19 cellular contexts compared by ENCODE assay signal in the genomic region with DNA sequence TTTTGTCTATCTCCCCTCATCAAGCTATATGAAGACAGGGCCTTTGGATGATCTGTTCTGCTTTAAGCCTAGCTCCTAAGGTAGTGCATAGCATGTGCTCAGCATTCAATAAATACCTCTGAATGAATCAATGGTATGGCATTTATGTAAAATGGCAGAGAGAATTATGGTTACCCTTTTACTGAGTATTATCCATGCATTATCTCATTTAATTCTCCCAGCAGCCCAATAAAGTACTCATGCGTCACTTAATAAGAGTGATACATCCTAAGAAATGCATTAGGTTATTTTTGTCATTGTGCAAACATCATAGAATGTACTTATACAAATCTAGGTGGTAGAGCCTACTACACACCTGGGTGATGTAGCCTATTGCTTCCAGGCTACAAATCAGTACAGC.
DNase-seq lines count a peak whose midpoint lies in the region; ATAC-seq and TF ChIP-seq lines count a peak whose summit lies in the region.
"Had no signal": no experiment of that assay in that cellular context is flagged by ENCODE, and none has a peak within 500 bp of the region (broad histone marks: within the 10 kb centered on the region; RNA-seq: fewer than 3 reads in every experiment).

No MANE protein-coding gene starts in this region.

- POLR2A ChIA-PET in HCT116 (lab: Charles Lee) (no interaction called here), Panc1 (lab: Charles Lee) (no interaction called here)
- POLR2A ChIA-PET in activated CD8-positive, alpha-beta T cell treated with anti-CD3 and anti-CD28 coated beads for 36 hours (lab: Charles Lee) = no interaction called here

- H3K79me1 ChIP-seq in mesendoderm (ENCODE audit: low read length) = no peaks in the 10 kb centered on the region

- no peak overlapping the region for H3K18ac ChIP-seq in mesendoderm (ENCODE audit: low read length)

- in situ Hi-C loops in Panc1 (cut with HindIII; ENCODE audit: low pct_unique_long_range_greater_than_20kb, low sequenced_read_pairs) = no loop called here

- no peak overlapping the region for H3K4ac ChIP-seq in mesendoderm (ENCODE audit: low read depth, low read length)

- no peaks in the 10 kb centered on the region for H3K27me3 Mint-ChIP-seq in activated CD8-positive, alpha-beta T cell treated with anti-CD3 and anti-CD28 coated beads for 36 hours
- H3K27me3 Mint-ChIP-seq in HFFc6 (ENCODE audit: insufficient read depth) = peaks cover 12% of the 10 kb centered on the region
- H3K27me3 Mint-ChIP-seq: CD4-positive, alpha-beta T cell; CD8-positive, alpha-beta memory T cell had no signal

- H4K8ac ChIP-seq in mesendoderm (ENCODE audit: low read depth, low read length) = no peak overlapping the region

- H3K56ac ChIP-seq in mesendoderm (ENCODE audit: low read length) = no peak overlapping the region

- H3K9me2 ChIP-seq in HCT116 (ENCODE audit: insufficient read depth) = no peaks in the 10 kb centered on the region

- no peak overlapping the region for H3K23ac ChIP-seq in mesendoderm (ENCODE audit: low read length)

- H3K27ac Mint-ChIP-seq in activated CD8-positive, alpha-beta T cell treated with anti-CD3 and anti-CD28 coated beads for 36 hours = no peak overlapping the region
- H3K27ac Mint-ChIP-seq in HFFc6 = no peak overlapping the region
- H3K27ac Mint-ChIP-seq: CD14-positive monocyte; CD4-positive, alpha-beta T cell; CD8-positive, alpha-beta memory T cell; GM23338 had no signal

- H3K9ac ChIP-seq in HCT116 (ENCODE audit: low read length) (no peak overlapping the region), mesendoderm (ENCODE audit: low read length) (no peak overlapping the region)
- H3K9ac ChIP-seq: BLaER1 treated with 17β-estradiol and CSF1 and Interleukin-3, amounts not matched to agents 10 nM and 100 nM had no signal

- H3K4me1 ChIP-seq in HCT116 (ENCODE audit: control insufficient read depth in 1 of 2, insufficient read depth in 2 of 2, low read length in 2 of 2) = peaks cover 0 to 18% of the 10 kb centered on the region in 2 experiments; a peak in 1 of 4 replicates
- H3K4me1 ChIP-seq in Panc1 (ENCODE audit: control insufficient read depth, insufficient read depth, low read length) = no peaks in the 10 kb centered on the region
- H3K4me1 ChIP-seq in foreskin keratinocyte = no peaks in the 10 kb centered on the region
- no peaks in the 10 kb centered on the region for H3K4me1 ChIP-seq in mesendoderm (ENCODE audit: control insufficient read depth, low read depth, low read length)
- H3K4me1 ChIP-seq: BE2C had no signal

- no peaks in the 10 kb centered on the region for H3K4me1 Mint-ChIP-seq in activated CD8-positive, alpha-beta T cell treated with anti-CD3 and anti-CD28 coated beads for 36 hours (ENCODE audit: low read depth)
- peaks cover 7% of the 10 kb centered on the region for H3K4me1 Mint-ChIP-seq in HFFc6 (ENCODE audit: low read depth)
- H3K4me1 Mint-ChIP-seq: CD14-positive monocyte; CD8-positive, alpha-beta memory T cell had no signal

- no peak overlapping the region for H4K5ac ChIP-seq in mesendoderm (ENCODE audit: low read length)

- CTCF ChIA-PET in HCT116 (lab: Charles Lee) = no interaction called here
- CTCF ChIA-PET in Panc1 (lab: Charles Lee) = interaction anchor here (1.1 kb wide), 1 partner anchor 158 kb away, joined by 4 read pairs; no protein-coding TSS in a partner anchor
- CTCF ChIA-PET in activated CD8-positive, alpha-beta T cell treated with anti-CD3 and anti-CD28 coated beads for 36 hours (lab: Charles Lee) = no interaction called here

- H3K9me3 ChIP-seq in HCT116 (ENCODE audit: control insufficient read depth in 1 of 2, insufficient read depth in 1 of 2, low read depth in 1 of 2, low read length in 2 of 2) (no peaks in the 10 kb centered on the region), Panc1 (ENCODE audit: control insufficient read depth, insufficient read depth, low read depth, low read length) (no peaks in the 10 kb centered on the region)
- H3K9me3 ChIP-seq: BE2C had no signal

- no peak for TF ChIP-seq RAD21 in HCT116 (IDR thresholded peaks at IDR 0.05; ENCODE audit: low read depth)

- H3K79me2 ChIP-seq in HCT116 (ENCODE audit: insufficient read depth, low read length) (no peaks in the 10 kb centered on the region), mesendoderm (ENCODE audit: control insufficient read depth, insufficient read depth, low read length) (no peaks in the 10 kb centered on the region)

- no peaks in the 10 kb centered on the region for H3K36me3 Mint-ChIP-seq in activated CD8-positive, alpha-beta T cell treated with anti-CD3 and anti-CD28 coated beads for 36 hours (ENCODE audit: low read depth)
- H3K36me3 Mint-ChIP-seq in HFFc6 (ENCODE audit: low read depth) = no peaks in the 10 kb centered on the region
- H3K36me3 Mint-ChIP-seq: CD14-positive monocyte; CD8-positive, alpha-beta memory T cell had no signal

- no peaks in the 10 kb centered on the region for H3K36me3 ChIP-seq in HCT116 (ENCODE audit: control insufficient read depth in 1 of 2, insufficient read depth in 2 of 2, low read length in 2 of 2)
- H3K36me3 ChIP-seq in Panc1 (ENCODE audit: control insufficient read depth, insufficient read depth, low read length) = no peaks in the 10 kb centered on the region
- no peaks in the 10 kb centered on the region for H3K36me3 ChIP-seq in mesendoderm (ENCODE audit: control insufficient read depth, insufficient read depth, low read length)
- H3K36me3 ChIP-seq: BE2C; BLaER1 treated with 17β-estradiol and CSF1 and Interleukin-3, amounts not matched to agents 10 nM and 100 nM had no signal

- no peak overlapping the region for H2AFZ ChIP-seq in HCT116 (ENCODE audit: low read depth, low read length, poor library complexity, severe bottlenecking)
- H2AFZ ChIP-seq: GM23338 had no signal

- H3K4me3 ChIP-seq in HCT116 (replicated peaks in 1 of 2; ENCODE audit: low read depth in 1 of 2, low read length in 2 of 2) (no peak overlapping the region), Panc1 (ENCODE audit: low read depth in 2 of 2, low read length in 2 of 2) (no peak overlapping the region), mesendoderm (ENCODE audit: low read length) (no peak overlapping the region)
- H3K4me3 ChIP-seq: BLaER1 treated with 17β-estradiol and CSF1 and Interleukin-3, amounts not matched to agents 10 nM and 100 nM; GM23338 had no signal

- no peak for TF ChIP-seq POLR2A in HCT116 (IDR thresholded peaks at IDR 0.05; ENCODE audit: borderline replicate concordance, extremely low read depth, insufficient read depth, insufficient read length)

- intact Hi-C loops in HCT116 (cut with micrococcal nuclease) = no loop called here
- intact Hi-C loops in Panc1 (cut with micrococcal nuclease; ENCODE audit: unreplicated experiment) = no loop called here
- intact Hi-C loops in activated CD8-positive, alpha-beta T cell treated with anti-CD3 and anti-CD28 coated beads for 36 hours (cut with micrococcal nuclease) = no loop called here

- H2BK120ac ChIP-seq in mesendoderm (ENCODE audit: low read depth, low read length) = no peak overlapping the region

- ATAC-seq in HCT116 = peak; percentile 54; the same call in 1 of the 2 replicates
- ATAC-seq in Panc1 = peak; percentile 62; the same call in 1 of the 2 replicates
- peak; percentile 33 for ATAC-seq in foreskin keratinocyte
- no peak for ATAC-seq in activated CD8-positive, alpha-beta T cell treated with anti-CD3 and anti-CD28 coated beads for 36 hours
- ATAC-seq: GM23338 had no signal

- no CpG with 5 or more reads among the region's 1 CpG for WGBS in mesendoderm (ENCODE audit: extremely low coverage, insufficient coverage, low lambda C conversion rate)

- no peak for TF ChIP-seq CTCF in HCT116 (IDR thresholded peaks at IDR 0.05 in 2 of 3, conservative IDR thresholded peaks at IDR 0.05 in 1 of 3; ENCODE audit: borderline replicate concordance in 1 of 3, insufficient read depth in 1 of 3, low read depth in 2 of 3, low read length in 2 of 3)
- TF ChIP-seq CTCF in Panc1 (IDR thresholded peaks at IDR 0.05) = no peak
- TF ChIP-seq CTCF in foreskin keratinocyte (conservative IDR thresholded peaks at IDR 0.05) = no peak
- TF ChIP-seq CTCF in activated CD8-positive, alpha-beta T cell treated with anti-CD3 and anti-CD28 coated beads for 36 hours (IDR thresholded peaks at IDR 0.05) = no peak
- no peak for TF ChIP-seq CTCF in HFFc6 (IDR thresholded peaks at IDR 0.05)

- no peaks in the 10 kb centered on the region for H4K20me1 ChIP-seq in HCT116 (ENCODE audit: insufficient read depth)
- H4K20me1 ChIP-seq: BLaER1 treated with 17β-estradiol and CSF1 and Interleukin-3, amounts not matched to agents 10 nM and 100 nM had no signal

- H3K27ac ChIP-seq in HCT116 (ENCODE audit: low read depth, low read length) = no peak overlapping the region
- no peak overlapping the region for H3K27ac ChIP-seq in Panc1 (ENCODE audit: low read length)
- H3K27ac ChIP-seq in foreskin keratinocyte = no peak overlapping the region
- no peak overlapping the region for H3K27ac ChIP-seq in mesendoderm (ENCODE audit: low read depth, low read length)
- H3K27ac ChIP-seq: BLaER1 treated with 17β-estradiol and CSF1 and Interleukin-3, amounts not matched to agents 10 nM and 100 nM had no signal

- H3K27me3 ChIP-seq in HCT116 (ENCODE audit: insufficient read depth, low read length) (no peaks in the 10 kb centered on the region), Panc1 (ENCODE audit: control insufficient read depth, insufficient read depth, low read length) (no peaks in the 10 kb centered on the region), foreskin keratinocyte (no peaks in the 10 kb centered on the region), mesendoderm (ENCODE audit: insufficient read depth, low read length, poor library complexity) (no peaks in the 10 kb centered on the region)
- H3K27me3 ChIP-seq: BE2C; BLaER1 treated with 17β-estradiol and CSF1 and Interleukin-3, amounts not matched to agents 10 nM and 100 nM had no signal

- no peak overlapping the region for H3K4me3 Mint-ChIP-seq in activated CD8-positive, alpha-beta T cell treated with anti-CD3 and anti-CD28 coated beads for 36 hours
- H3K4me3 Mint-ChIP-seq in HFFc6 = no peak overlapping the region
- H3K4me3 Mint-ChIP-seq: CD14-positive monocyte; CD4-positive, alpha-beta T cell; CD8-positive, alpha-beta memory T cell; GM23338; H9 had no signal

- H3K4me2 ChIP-seq in HCT116 (ENCODE audit: low read length) (peak overlapping the region; percentile 24), mesendoderm (ENCODE audit: low read length) (no peak overlapping the region)
- H3K4me2 ChIP-seq: BLaER1 treated with 17β-estradiol and CSF1 and Interleukin-3, amounts not matched to agents 10 nM and 100 nM; GM23338 had no signal

- DNase-seq in HCT116 (ENCODE audit: low read depth, low spot score) (no peak), Panc1 (ENCODE audit: low read depth, low spot score) (no peak), foreskin keratinocyte (peak in 1 of 2 donors; percentile 82), mesendoderm (peak; percentile 22), amniotic stem cell (lab: John Stamatoyannopoulos, UW) (no peak), HFFc6 (no peak), RPMI8226 (no peak)
- no peak for DNase-seq in activated CD8-positive, alpha-beta T cell treated with anti-CD3 and anti-CD28 coated beads for 36 hours
- DNase-seq: AML-193; BE2C; CD4-positive, alpha-beta T cell; CD8-positive, alpha-beta memory T cell; DMS 273 treated with DMSO at 0.1 percent for 48 hours; DMS79; GF-D8; H9 had no signal

- H2BK15ac ChIP-seq in mesendoderm (replicated peaks; ENCODE audit: low read depth) = no peak overlapping the region

- no peak overlapping the region for H2AK5ac ChIP-seq in mesendoderm (ENCODE audit: low read length)

- no peak overlapping the region for H2BK5ac ChIP-seq in mesendoderm (ENCODE audit: low read length)

- peaks cover 6% of the 10 kb centered on the region for H3K9me3 Mint-ChIP-seq in activated CD8-positive, alpha-beta T cell treated with anti-CD3 and anti-CD28 coated beads for 36 hours
- peaks cover 4% of the 10 kb centered on the region for H3K9me3 Mint-ChIP-seq in HFFc6

- BruUV-seq in HCT116 (replicated peaks; lab: Mats Ljungman, UMichigan) (no TSS peak), Panc1 (replicated peaks; lab: Mats Ljungman, UMichigan) (no TSS peak)

- RAD21 ChIA-PET in HCT116 (lab: Charles Lee; ENCODE audit: low non-redundant PET in 1 of 2, low total read pairs in 2 of 2, uncharacterized antibody in 2 of 2, unreplicated experiment in 2 of 2) = no interaction called here
